1 cellular context compared by ENCODE assay signal in the genomic region with DNA sequence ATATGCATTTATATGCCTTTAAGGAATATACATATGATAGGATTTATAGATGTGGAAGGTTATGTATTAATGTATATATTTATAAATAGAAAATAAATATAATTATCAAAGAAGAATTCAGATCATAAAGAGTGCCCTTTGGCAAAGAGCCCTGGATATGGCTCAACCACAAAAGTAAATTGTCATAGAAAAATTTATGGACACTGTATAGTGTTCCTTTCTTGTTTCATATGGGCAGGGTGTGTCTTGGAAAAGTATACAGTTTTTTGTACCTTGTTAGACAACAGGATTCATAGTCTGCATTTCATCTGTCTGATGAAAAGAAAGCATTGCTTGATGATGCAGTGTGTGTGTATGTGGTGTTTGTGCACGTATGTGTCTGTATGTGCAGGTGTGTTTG.
TF ChIP-seq lines count a peak whose summit lies in the region.

No MANE protein-coding gene starts in this region.

TF ChIP-seq in A549, 52 proteins besides CTCF, POLR2A, EP300 and RAD21:
- TF ChIP-seq MYC (IDR thresholded peaks at IDR 0.05; ENCODE audit: borderline replicate concordance, low read length) (no peak), HOXB13 (CRISPR knock-in tag; IDR thresholded peaks at IDR 0.05; ENCODE audit: low read depth) (no peak), CHD2 (IDR thresholded peaks at IDR 0.05; ENCODE audit: low read length, partially characterized antibody) (no peak)
- TF ChIP-seq, protein P1, sequence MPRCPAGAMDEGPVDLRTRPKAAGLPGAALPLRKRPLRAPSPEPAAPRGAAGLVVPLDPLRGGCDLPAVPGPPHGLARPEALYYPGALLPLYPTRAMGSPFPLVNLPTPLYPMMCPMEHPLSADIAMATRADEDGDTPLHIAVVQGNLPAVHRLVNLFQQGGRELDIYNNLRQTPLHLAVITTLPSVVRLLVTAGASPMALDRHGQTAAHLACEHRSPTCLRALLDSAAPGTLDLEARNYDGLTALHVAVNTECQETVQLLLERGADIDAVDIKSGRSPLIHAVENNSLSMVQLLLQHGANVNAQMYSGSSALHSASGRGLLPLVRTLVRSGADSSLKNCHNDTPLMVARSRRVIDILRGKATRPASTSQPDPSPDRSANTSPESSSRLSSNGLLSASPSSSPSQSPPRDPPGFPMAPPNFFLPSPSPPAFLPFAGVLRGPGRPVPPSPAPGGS (IDR thresholded peaks at IDR 0.05), result no peak
- TF ChIP-seq, protein P2, sequence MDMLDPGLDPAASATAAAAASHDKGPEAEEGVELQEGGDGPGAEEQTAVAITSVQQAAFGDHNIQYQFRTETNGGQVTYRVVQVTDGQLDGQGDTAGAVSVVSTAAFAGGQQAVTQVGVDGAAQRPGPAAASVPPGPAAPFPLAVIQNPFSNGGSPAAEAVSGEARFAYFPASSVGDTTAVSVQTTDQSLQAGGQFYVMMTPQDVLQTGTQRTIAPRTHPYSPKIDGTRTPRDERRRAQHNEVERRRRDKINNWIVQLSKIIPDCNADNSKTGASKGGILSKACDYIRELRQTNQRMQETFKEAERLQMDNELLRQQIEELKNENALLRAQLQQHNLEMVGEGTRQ (IDR thresholded peaks at IDR 0.05), result no peak
